In the genomic region with DNA sequence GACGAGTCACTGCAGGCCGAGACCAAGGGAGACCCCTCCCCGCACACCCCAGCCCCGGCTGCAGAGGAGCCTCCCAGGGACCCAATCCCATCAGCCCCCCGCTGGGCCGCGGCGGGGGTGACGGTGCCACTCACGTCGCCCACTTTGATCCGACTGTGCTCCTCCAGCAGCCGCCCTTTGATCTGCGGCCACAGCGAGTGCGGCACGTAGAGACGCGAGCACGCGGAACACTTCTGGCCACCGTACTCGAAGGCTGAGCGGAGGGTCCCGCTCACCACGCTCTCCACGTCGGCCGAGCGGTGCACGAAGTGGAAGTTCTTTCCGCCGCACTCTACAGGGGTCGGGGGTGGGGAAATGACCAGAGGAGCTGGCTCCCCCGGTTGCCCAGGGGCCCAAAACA, we compare ENCODE assay signal across 1 cellular context.
TF ChIP-seq lines count a peak whose summit lies in the region.

No MANE protein-coding gene starts in this region.

TF ChIP-seq in HepG2, 621 proteins besides CTCF, POLR2A, EP300 and RAD21:
- TF ChIP-seq RBFOX2 (IDR thresholded peaks at IDR 0.05; ENCODE audit: low read depth, low read length) (peak; percentile 43; the same call in 1 of the 2 replicates), AGO2 (optimal IDR thresholded peaks at IDR 0.05; ENCODE audit: low read depth, low read length) (peak; percentile 81), LCORL (IDR thresholded peaks at IDR 0.05) (no peak), LCORL (CRISPR knock-in tag; IDR thresholded peaks at IDR 0.05) (no peak), PCBP1 (IDR thresholded peaks at IDR 0.05; ENCODE audit: borderline replicate concordance, low read depth, low read length) (no peak)
